18 cellular contexts compared by ENCODE assay signal in the genomic region with DNA sequence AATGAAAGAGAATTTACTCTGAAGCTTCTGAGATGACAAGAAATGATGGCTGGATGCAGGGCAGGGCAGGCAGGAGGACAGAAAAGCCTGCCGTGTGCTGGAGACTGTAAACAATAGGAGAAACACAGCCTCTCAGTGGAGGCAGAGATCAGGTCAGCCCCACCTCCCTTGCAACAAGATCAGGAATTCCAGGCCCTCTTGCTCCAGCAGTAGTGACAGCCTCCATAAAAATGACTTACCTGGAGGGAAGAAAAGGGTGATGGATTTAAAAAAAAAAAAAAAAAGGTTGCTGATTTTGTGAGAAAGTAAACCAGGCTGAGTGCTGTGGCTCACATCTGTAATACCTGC.
DNase-seq lines count a peak whose midpoint lies in the region; ATAC-seq and TF ChIP-seq lines count a peak whose summit lies in the region.
"Had no signal": no experiment of that assay in that cellular context is flagged by ENCODE, and none has a peak within 500 bp of the region (broad histone marks: within the 10 kb centered on the region; RNA-seq: fewer than 3 reads in every experiment).

No MANE protein-coding gene starts in this region.

- H3K9me2 ChIP-seq in HCT116 (ENCODE audit: insufficient read depth) = no peaks in the 10 kb centered on the region

- H3K79me2 ChIP-seq in HCT116 (ENCODE audit: insufficient read depth, low read length) = no peaks in the 10 kb centered on the region

- H3K36me3 Mint-ChIP-seq in activated T-helper 1 cell treated with anti-CD3 and anti-CD28 coated beads, Interleukin-12 subunit alpha, Interleukin-12 subunit beta, Interleukin-2, Interleukin-4 antibody, amounts not matched to agents 30 ng/mL and 10 ng/mL and 1 ng/mL, durations not matched to agents 14 hours and 24 hours and 36 hours (ENCODE audit: low read depth) = no peaks in the 10 kb centered on the region
- peaks cover 0 to 3% of the 10 kb centered on the region in 2 donors for H3K36me3 Mint-ChIP-seq in stimulated activated naive B cell treated with anti-CD40 and anti-IgM and Interleukin-4, amounts not matched to agents 10 μg/mL and 1 μg/mL and 100 μg/mL, for 72 hours

- no peak overlapping the region; the same call in 1 of the 2 replicates for H3K9ac ChIP-seq in HCT116 (ENCODE audit: low read length)

- H3K27me3 Mint-ChIP-seq in activated T-helper 1 cell treated with anti-CD3 and anti-CD28 coated beads, Interleukin-12 subunit alpha, Interleukin-12 subunit beta, Interleukin-2, Interleukin-4 antibody, amounts not matched to agents 30 ng/mL and 10 ng/mL and 1 ng/mL, durations not matched to agents 14 hours and 24 hours and 36 hours (ENCODE audit: insufficient read depth) = peaks cover 5% of the 10 kb centered on the region
- H3K27me3 Mint-ChIP-seq in stimulated activated naive B cell treated with anti-CD40 and anti-IgM and Interleukin-4, amounts not matched to agents 10 μg/mL and 1 μg/mL and 100 μg/mL, for 72 hours = peaks cover 0 to 8% of the 10 kb centered on the region in 2 donors
- H3K27me3 Mint-ChIP-seq: central memory CD8-positive, alpha-beta T cell had no signal

- H2AFZ ChIP-seq in HCT116 (ENCODE audit: low read depth, low read length, poor library complexity, severe bottlenecking) = peak overlapping the region; percentile 89

- H3K9me3 ChIP-seq in HCT116 (ENCODE audit: control insufficient read depth in 1 of 2, insufficient read depth in 1 of 2, low read depth in 1 of 2, low read length in 2 of 2) = no peaks in the 10 kb centered on the region
- H3K9me3 ChIP-seq: adrenal gland, ovary, sigmoid colon had no signal

- BruUV-seq in HCT116 (replicated peaks; lab: Mats Ljungman, UMichigan) = no TSS peak

- DNase-seq in HCT116 (ENCODE audit: low read depth, low spot score) (no peak), iPS-NIHi7 (ENCODE audit: extremely low spot score) (peak; percentile 30), NCI-H526 (lab: John Stamatoyannopoulos, UW) (no peak), HT-29 (ENCODE audit: low spot score) (no peak), CD1c-positive myeloid dendritic cell (ENCODE audit: extremely low spot score) (no peak)
- DNase-seq in activated T-helper 1 cell treated with anti-CD3 and anti-CD28 coated beads, Interleukin-12 subunit alpha, Interleukin-12 subunit beta, Interleukin-2, Interleukin-4 antibody, amounts not matched to agents 30 ng/mL and 10 ng/mL and 1 ng/mL, durations not matched to agents 14 hours and 24 hours and 36 hours (ENCODE audit: low spot score) = no peak
- no peak for DNase-seq in stimulated activated naive B cell treated with anti-CD40 and anti-IgM and Interleukin-4, amounts not matched to agents 10 μg/mL and 1 μg/mL and 100 μg/mL, for 72 hours
- DNase-seq: effector CD4-positive, alpha-beta T cell; left cardiac atrium; NCI-H1930; NCI-H446 treated with DMSO at 0.1 percent for 48 hours; sigmoid colon; stimulated activated CD4-positive, alpha-beta T cell treated with anti-CD3 and anti-CD28 coated beads, Interleukin-2, amount 100 ng/mL, for 48 hours had no signal

- POLR2A ChIA-PET in HCT116 (lab: Charles Lee) = no interaction called here

- TF ChIP-seq RAD21 in HCT116 (IDR thresholded peaks at IDR 0.05; ENCODE audit: low read depth) = no peak

- H3K27me3 ChIP-seq in HCT116 (ENCODE audit: insufficient read depth, low read length) = no peaks in the 10 kb centered on the region
- H3K27me3 ChIP-seq: adrenal gland, ovary, sigmoid colon had no signal

- no peaks in the 10 kb centered on the region for H3K36me3 ChIP-seq in HCT116 (ENCODE audit: control insufficient read depth in 1 of 2, insufficient read depth in 2 of 2, low read length in 2 of 2)
- H3K36me3 ChIP-seq: adrenal gland, ovary, sigmoid colon had no signal

- H3K4me2 ChIP-seq in HCT116 (ENCODE audit: low read length) = peak overlapping the region; percentile 55

- intact Hi-C loops in HCT116 (cut with micrococcal nuclease) = loop anchor here (5.0 kb wide), 1 partner anchor 161 kb away; no protein-coding TSS in a partner anchor
- intact Hi-C loops in activated T-helper 1 cell treated with anti-CD3 and anti-CD28 coated beads, Interleukin-12 subunit alpha, Interleukin-12 subunit beta, Interleukin-2, Interleukin-4 antibody, amounts not matched to agents 30 ng/mL and 10 ng/mL and 1 ng/mL, durations not matched to agents 14 hours and 24 hours and 36 hours (cut with micrococcal nuclease) = no loop called here

- peaks cover 9 to 12% of the 10 kb centered on the region in 2 experiments; a peak in 3 of 4 replicates for H3K4me1 ChIP-seq in HCT116 (ENCODE audit: control insufficient read depth in 1 of 2, insufficient read depth in 2 of 2, low read length in 2 of 2)
- H3K4me1 ChIP-seq: adrenal gland had no signal

- RAD21 ChIA-PET in HCT116 (lab: Charles Lee; ENCODE audit: low non-redundant PET in 1 of 2, low total read pairs in 2 of 2, uncharacterized antibody in 2 of 2, unreplicated experiment in 2 of 2) = no interaction called here

- H3K27ac ChIP-seq in HCT116 (ENCODE audit: low read depth, low read length) = no peak overlapping the region
- H3K27ac ChIP-seq: ovary, sigmoid colon had no signal

- no peak overlapping the region for H3K4me3 ChIP-seq in HCT116 (replicated peaks in 1 of 2; ENCODE audit: low read depth in 1 of 2, low read length in 2 of 2)
- H3K4me3 ChIP-seq: adrenal gland, ovary, sigmoid colon had no signal

- CTCF ChIA-PET in HCT116 (lab: Charles Lee) = no interaction called here

- H3K9me3 Mint-ChIP-seq in activated T-helper 1 cell treated with anti-CD3 and anti-CD28 coated beads, Interleukin-12 subunit alpha, Interleukin-12 subunit beta, Interleukin-2, Interleukin-4 antibody, amounts not matched to agents 30 ng/mL and 10 ng/mL and 1 ng/mL, durations not matched to agents 14 hours and 24 hours and 36 hours = peaks cover 7% of the 10 kb centered on the region
- peaks cover 3 to 5% of the 10 kb centered on the region in 2 donors for H3K9me3 Mint-ChIP-seq in stimulated activated naive B cell treated with anti-CD40 and anti-IgM and Interleukin-4, amounts not matched to agents 10 μg/mL and 1 μg/mL and 100 μg/mL, for 72 hours

- ATAC-seq in HCT116 = peak; percentile 41
- no peak for ATAC-seq in stimulated activated naive B cell treated with anti-CD40 and anti-IgM and Interleukin-4, amounts not matched to agents 10 μg/mL and 1 μg/mL and 100 μg/mL, for 72 hours (replicated peaks)

- no peaks in the 10 kb centered on the region for H4K20me1 ChIP-seq in HCT116 (ENCODE audit: insufficient read depth)

- H3K4me3 Mint-ChIP-seq in activated T-helper 1 cell treated with anti-CD3 and anti-CD28 coated beads, Interleukin-12 subunit alpha, Interleukin-12 subunit beta, Interleukin-2, Interleukin-4 antibody, amounts not matched to agents 30 ng/mL and 10 ng/mL and 1 ng/mL, durations not matched to agents 14 hours and 24 hours and 36 hours = no peak overlapping the region
- peak overlapping the region; percentile 33 to 59 for H3K4me3 Mint-ChIP-seq in stimulated activated naive B cell treated with anti-CD40 and anti-IgM and Interleukin-4, amounts not matched to agents 10 μg/mL and 1 μg/mL and 100 μg/mL, for 72 hours
- H3K4me3 Mint-ChIP-seq: B cell; central memory CD8-positive, alpha-beta T cell had no signal

- peak overlapping the region; percentile 47 for H3K27ac Mint-ChIP-seq in activated T-helper 1 cell treated with anti-CD3 and anti-CD28 coated beads, Interleukin-12 subunit alpha, Interleukin-12 subunit beta, Interleukin-2, Interleukin-4 antibody, amounts not matched to agents 30 ng/mL and 10 ng/mL and 1 ng/mL, durations not matched to agents 14 hours and 24 hours and 36 hours
- H3K27ac Mint-ChIP-seq in stimulated activated naive B cell treated with anti-CD40 and anti-IgM and Interleukin-4, amounts not matched to agents 10 μg/mL and 1 μg/mL and 100 μg/mL, for 72 hours = peak overlapping the region; percentile 31
- H3K27ac Mint-ChIP-seq: B cell; T-helper 2 cell treated with Interferon-gamma antibody and Interleukin-4, amounts not matched to agents 5 μg/mL and 100 μg/mL, for 36 hours had no signal

- TF ChIP-seq POLR2A in HCT116 (IDR thresholded peaks at IDR 0.05; ENCODE audit: borderline replicate concordance, extremely low read depth, insufficient read depth, insufficient read length) = no peak

- peaks cover 6% of the 10 kb centered on the region for H3K4me1 Mint-ChIP-seq in activated T-helper 1 cell treated with anti-CD3 and anti-CD28 coated beads, Interleukin-12 subunit alpha, Interleukin-12 subunit beta, Interleukin-2, Interleukin-4 antibody, amounts not matched to agents 30 ng/mL and 10 ng/mL and 1 ng/mL, durations not matched to agents 14 hours and 24 hours and 36 hours (ENCODE audit: low read depth)
- H3K4me1 Mint-ChIP-seq in stimulated activated naive B cell treated with anti-CD40 and anti-IgM and Interleukin-4, amounts not matched to agents 10 μg/mL and 1 μg/mL and 100 μg/mL, for 72 hours = peaks cover 5 to 7% of the 10 kb centered on the region in 2 donors
- H3K4me1 Mint-ChIP-seq: B cell; central memory CD8-positive, alpha-beta T cell had no signal

- no peak for TF ChIP-seq CTCF in HCT116 (IDR thresholded peaks at IDR 0.05 in 2 of 3, conservative IDR thresholded peaks at IDR 0.05 in 1 of 3; ENCODE audit: borderline replicate concordance in 1 of 3, insufficient read depth in 1 of 3, low read depth in 2 of 3, low read length in 2 of 3)

TF ChIP-seq in HCT116, 20 proteins besides CTCF, POLR2A, EP300 and RAD21 (continues in another document):
- no peak for TF ChIP-seq TCF7L2 (IDR thresholded peaks at IDR 0.05; ENCODE audit: borderline replicate concordance, extremely low read depth, insufficient read depth, insufficient read length)
- no peak for TF ChIP-seq EZH2phosphoT487 (IDR thresholded peaks at IDR 0.05; ENCODE audit: borderline replicate concordance)
- TF ChIP-seq ATF3 (IDR thresholded peaks at IDR 0.05) = no peak
- TF ChIP-seq JUND (IDR thresholded peaks at IDR 0.05) = no peak
- TF ChIP-seq, protein P1, sequence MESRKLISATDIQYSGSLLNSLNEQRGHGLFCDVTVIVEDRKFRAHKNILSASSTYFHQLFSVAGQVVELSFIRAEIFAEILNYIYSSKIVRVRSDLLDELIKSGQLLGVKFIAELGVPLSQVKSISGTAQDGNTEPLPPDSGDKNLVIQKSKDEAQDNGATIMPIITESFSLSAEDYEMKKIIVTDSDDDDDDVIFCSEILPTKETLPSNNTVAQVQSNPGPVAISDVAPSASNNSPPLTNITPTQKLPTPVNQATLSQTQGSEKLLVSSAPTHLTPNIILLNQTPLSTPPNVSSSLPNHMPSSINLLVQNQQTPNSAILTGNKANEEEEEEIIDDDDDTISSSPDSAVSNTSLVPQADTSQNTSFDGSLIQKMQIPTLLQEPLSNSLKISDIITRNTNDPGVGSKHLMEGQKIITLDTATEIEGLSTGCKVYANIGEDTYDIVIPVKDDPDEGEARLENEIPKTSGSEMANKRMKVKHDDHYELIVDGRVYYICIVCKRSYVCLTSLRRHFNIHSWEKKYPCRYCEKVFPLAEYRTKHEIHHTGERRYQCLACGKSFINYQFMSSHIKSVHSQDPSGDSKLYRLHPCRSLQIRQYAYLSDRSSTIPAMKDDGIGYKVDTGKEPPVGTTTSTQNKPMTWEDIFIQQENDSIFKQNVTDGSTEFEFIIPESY (IDR thresholded peaks at IDR 0.05; ENCODE audit: extremely low read depth, insufficient replicate concordance, low read length) = no peak
